In genomic region chr14:103920981-103921854, GRCh38 we compare ENCODE assay signal across 8 cellular contexts. TPM values are rescaled to one million over a fixed set of nuclear protein-coding genes. Genes with fewer than 3 reads are reported as not detected.
A peak's percentile ranks its signal among the peaks of the same experiment; 100 is the strongest.
DNase-seq lines count a peak whose midpoint lies in the region; TF ChIP-seq lines count a peak whose summit lies in the region.

No MANE protein-coding gene starts in this region.

- H3K27ac ChIP-seq in neural progenitor cell: no peak overlapping the region
- H3K27ac ChIP-seq in stomach smooth muscle (ENCODE audit: low read length): peak overlapping the region; percentile 55

- H3F3A ChIP-seq in neural progenitor cell (ENCODE audit: low read depth): no peaks in the 10 kb centered on the region

- peak overlapping the region; percentile 99 for H3K4me2 ChIP-seq in neural progenitor cell

- H3K36me3 ChIP-seq in HAP-1 (replicated peaks): peaks cover 17% of the 10 kb centered on the region
- no peaks in the 10 kb centered on the region for H3K36me3 ChIP-seq in MG63
- H3K36me3 ChIP-seq in neural progenitor cell: no peaks in the 10 kb centered on the region
- peaks cover 5 to 9% of the 10 kb centered on the region in 2 donors for H3K36me3 ChIP-seq in stomach smooth muscle (ENCODE audit: control insufficient read depth in 2 of 2, insufficient read depth in 2 of 2, low read length in 2 of 2)

- H3K4me3 Mint-ChIP-seq in neural progenitor cell: peak overlapping the region; percentile 97

- H3K4me3 ChIP-seq in HAP-1: peak overlapping the region; percentile 92
- peak overlapping the region; percentile 89 for H3K4me3 ChIP-seq in MG63
- H3K4me3 ChIP-seq in foreskin fibroblast (ENCODE audit: low read depth in 1 of 2, low read length in 2 of 2): peak overlapping the region; percentile 100
- peak overlapping the region; percentile 98 for H3K4me3 ChIP-seq in neural progenitor cell
- peak overlapping the region; percentile 91 to 100 for H3K4me3 ChIP-seq in stomach smooth muscle (ENCODE audit: low read length in 2 of 2)

- H3K4me1 Mint-ChIP-seq in neural progenitor cell: peaks cover 13% of the 10 kb centered on the region

- no peaks in the 10 kb centered on the region; the same call in 1 of the 2 replicates for H3K4me1 ChIP-seq in HAP-1
- no peaks in the 10 kb centered on the region for H3K4me1 ChIP-seq in neural progenitor cell
- peaks cover 19% of the 10 kb centered on the region for H3K4me1 ChIP-seq in stomach smooth muscle (ENCODE audit: control insufficient read depth, insufficient read depth, low read length)

- no peaks in the 10 kb centered on the region for H3K27me3 Mint-ChIP-seq in neural progenitor cell (ENCODE audit: insufficient read depth, low read depth)

- H3K36me3 Mint-ChIP-seq in neural progenitor cell: no peaks in the 10 kb centered on the region

- no peaks in the 10 kb centered on the region for H3K9me3 Mint-ChIP-seq in neural progenitor cell

- peaks cover 4% of the 10 kb centered on the region; the same call in 1 of the 2 replicates for H3K27me3 ChIP-seq in HAP-1 (ENCODE audit: low read depth)
- H3K27me3 ChIP-seq in MG63: no peaks in the 10 kb centered on the region
- H3K27me3 ChIP-seq in neural progenitor cell: no peaks in the 10 kb centered on the region
- H3K27me3 ChIP-seq in stomach smooth muscle (ENCODE audit: control insufficient read depth in 1 of 2, insufficient read depth in 2 of 2, low read length in 2 of 2): peaks cover 0 to 7% of the 10 kb centered on the region in 2 donors

- peak overlapping the region; percentile 94 for H3K9ac ChIP-seq in neural progenitor cell
- peak overlapping the region; percentile 97 to 99 for H3K9ac ChIP-seq in stomach smooth muscle (ENCODE audit: low read length in 2 of 2)

- peak; percentile 98 for TF ChIP-seq CTCF in foreskin fibroblast (IDR thresholded peaks at IDR 0.05; ENCODE audit: low read depth, low read length)
- peak; percentile 96 for TF ChIP-seq CTCF in neural progenitor cell (IDR thresholded peaks at IDR 0.05)

- peaks cover 23% of the 10 kb centered on the region for H4K20me1 ChIP-seq in neural progenitor cell (ENCODE audit: low read depth)

- peaks cover 50% of the 10 kb centered on the region for H3K79me2 ChIP-seq in neural progenitor cell (ENCODE audit: low read depth)

- DNase-seq in GF-D8 (lab: John Stamatoyannopoulos, UW) (peak; percentile 36), HAP-1 (ENCODE audit: low spot score in 2 of 2) (peak; percentile 85 to 95), MG63 (peak; percentile 84), SHP77 (lab: John Stamatoyannopoulos, UW) (peak; percentile 82 to 88), activated gamma-delta T cell treated with Interleukin-2 at 50 U/mL for 16 hours (peak; percentile 95), foreskin fibroblast (peak; percentile 91 to 98), neural progenitor cell (ENCODE audit: low spot score) (peak; percentile 95)

- H2AFZ ChIP-seq in neural progenitor cell (replicated peaks): peak overlapping the region; percentile 84

- in situ Hi-C loops in HAP-1 (cut with MboI; ENCODE audit: low sequenced_read_pairs): no loop called here

- H3K27ac Mint-ChIP-seq in neural progenitor cell: peak overlapping the region; percentile 94

- H3K9me3 ChIP-seq in HAP-1: no peaks in the 10 kb centered on the region
- no peaks in the 10 kb centered on the region for H3K9me3 ChIP-seq in MG63
- no peaks in the 10 kb centered on the region for H3K9me3 ChIP-seq in neural progenitor cell (ENCODE audit: low read depth)
- H3K9me3 ChIP-seq in stomach smooth muscle (ENCODE audit: control insufficient read depth in 2 of 2, low read length in 2 of 2): no peaks in the 10 kb centered on the region

RNA-seq across cellular contexts. Expression of gene TDRD9, which starts 7.0 kb away (rescaled TPM):
- not detected in 2 replicates for total RNA-seq in MG63 (2014; rRNA removed; shearing (Covaris generic); ENCODE audit: low replicate concordance)
- total RNA-seq in neural progenitor cell (ENCODE audit: low replicate concordance): not detected in 2 replicates

RNA-seq across cellular contexts. Expression of gene RD3L, which starts 21.1 kb away (rescaled TPM):
- not detected in 2 replicates for total RNA-seq in MG63 (2014; rRNA removed; shearing (Covaris generic); ENCODE audit: low replicate concordance)
- not detected in 2 replicates for total RNA-seq in neural progenitor cell (ENCODE audit: low replicate concordance)

Comparison
In these comparisons a context has a peak if more than half of its experiments do, and no peak if none do; other contexts are left out.
1. DNase-seq: peak in every context shown above with its lines; median percentile 95 in activated gamma-delta T cell treated with Interleukin-2 at 50 U/mL for 16 hours; 95 in neural progenitor cell; 94 in foreskin fibroblast; 90 in HAP-1; 85 in SHP77; 84 in MG63; 36 in GF-D8.